ENCODE assay signal across 1 cellular context in the genomic region with DNA sequence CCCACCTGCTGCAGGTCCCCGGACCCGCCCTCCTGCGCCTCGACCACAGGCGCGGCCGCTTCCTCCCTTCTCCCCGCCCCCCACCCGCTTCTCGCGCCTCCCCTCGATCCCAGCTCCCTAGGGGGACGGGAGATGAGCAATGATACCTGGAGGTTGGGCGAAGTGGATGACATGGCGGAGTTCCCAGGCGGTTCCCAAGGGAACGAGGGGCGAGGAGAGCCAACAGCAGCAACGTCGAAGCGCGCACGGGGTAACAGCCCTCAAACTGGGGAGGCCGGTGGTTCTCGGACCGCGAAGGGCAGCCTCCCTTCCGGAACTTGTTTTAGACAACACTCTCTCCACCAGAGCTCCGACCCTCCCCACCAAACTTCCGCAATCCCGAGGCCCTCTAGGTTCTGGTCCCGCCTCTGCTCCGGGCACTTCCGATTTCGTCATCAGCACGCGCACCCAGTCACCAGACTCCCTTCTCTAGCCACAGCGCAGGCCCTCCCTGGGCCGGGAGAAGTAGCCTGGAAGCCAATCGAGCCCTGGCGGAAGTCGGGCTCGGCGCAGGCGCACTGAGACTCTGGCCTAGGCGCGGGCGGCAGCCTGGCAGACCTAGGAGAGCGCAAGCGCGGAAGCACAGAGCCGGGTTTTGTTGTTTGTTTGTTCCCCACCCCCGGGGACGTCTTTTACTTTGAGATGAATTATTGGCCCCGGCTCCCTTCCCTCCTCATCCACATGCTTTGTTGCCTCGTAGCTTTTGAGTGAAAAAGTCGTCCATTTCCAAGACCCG.
TF ChIP-seq lines count a peak whose summit lies in the region.

A gene (minus strand): TSS at position 390 of the 775 bp plus-strand sequence. CDS start 217 bp downstream, at position 173.

TF ChIP-seq in K562, 482 proteins besides CTCF, POLR2A, EP300 and RAD21 (continued from another document and continues in another):
- TF ChIP-seq, protein P1, sequence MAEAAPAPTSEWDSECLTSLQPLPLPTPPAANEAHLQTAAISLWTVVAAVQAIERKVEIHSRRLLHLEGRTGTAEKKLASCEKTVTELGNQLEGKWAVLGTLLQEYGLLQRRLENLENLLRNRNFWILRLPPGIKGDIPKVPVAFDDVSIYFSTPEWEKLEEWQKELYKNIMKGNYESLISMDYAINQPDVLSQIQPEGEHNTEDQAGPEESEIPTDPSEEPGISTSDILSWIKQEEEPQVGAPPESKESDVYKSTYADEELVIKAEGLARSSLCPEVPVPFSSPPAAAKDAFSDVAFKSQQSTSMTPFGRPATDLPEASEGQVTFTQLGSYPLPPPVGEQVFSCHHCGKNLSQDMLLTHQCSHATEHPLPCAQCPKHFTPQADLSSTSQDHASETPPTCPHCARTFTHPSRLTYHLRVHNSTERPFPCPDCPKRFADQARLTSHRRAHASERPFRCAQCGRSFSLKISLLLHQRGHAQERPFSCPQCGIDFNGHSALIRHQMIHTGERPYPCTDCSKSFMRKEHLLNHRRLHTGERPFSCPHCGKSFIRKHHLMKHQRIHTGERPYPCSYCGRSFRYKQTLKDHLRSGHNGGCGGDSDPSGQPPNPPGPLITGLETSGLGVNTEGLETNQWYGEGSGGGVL (CRISPR knock-in tag; IDR thresholded peaks at IDR 0.05), result no peak
- no peak for TF ChIP-seq BRD9 (IDR thresholded peaks at IDR 0.05; ENCODE audit: low read depth, partially characterized antibody)
- no peak for TF ChIP-seq ZBED1 (IDR thresholded peaks at IDR 0.05)
- 0 out of 2 replicates have a peak, but pooled peaks have one; percentile 12 for TF ChIP-seq ZBTB17 (CRISPR knock-in tag; IDR thresholded peaks at IDR 0.05)
- peak; percentile 61; the same call in 1 of the 2 replicates for TF ChIP-seq L3MBTL2 (IDR thresholded peaks at IDR 0.05)
- peak; percentile 76 for TF ChIP-seq CEBPG (CRISPR knock-in tag; IDR thresholded peaks at IDR 0.05)
- peak; percentile 76 to 94 for TF ChIP-seq CEBPG (tag; conservative IDR thresholded peaks at IDR 0.05 in 1 of 2, IDR thresholded peaks at IDR 0.05 in 1 of 2)
- TF ChIP-seq NFYB (IDR thresholded peaks at IDR 0.05; ENCODE audit: extremely low read depth, insufficient read length), result peak; percentile 55
- peak; percentile 77 for TF ChIP-seq ATF1 (CRISPR knock-in tag; IDR thresholded peaks at IDR 0.05)
- peak; percentile 98 for TF ChIP-seq ATF1 (tag; IDR thresholded peaks at IDR 0.05)
- TF ChIP-seq RBFOX2 (IDR thresholded peaks at IDR 0.05; ENCODE audit: low read depth, low read length), result peak; percentile 93
- TF ChIP-seq EP400 (IDR thresholded peaks at IDR 0.05), result peak; percentile 75
- TF ChIP-seq FOXA1 (IDR thresholded peaks at IDR 0.05; ENCODE audit: borderline replicate concordance), result no peak
- peak; percentile 33; the same call in 1 of the 2 replicates for TF ChIP-seq GATAD2B (IDR thresholded peaks at IDR 0.05; ENCODE audit: borderline replicate concordance)
- TF ChIP-seq SIX5 (IDR thresholded peaks at IDR 0.05; ENCODE audit: borderline replicate concordance in 1 of 2, insufficient read depth in 1 of 2, low read depth in 1 of 2, low read length in 2 of 2), result peak; percentile 46 to 64; a peak in 3 of 4 replicates
- peak; percentile 76 for TF ChIP-seq RBBP5 (IDR thresholded peaks at IDR 0.05; ENCODE audit: borderline replicate concordance, insufficient read depth, low read length, poor library complexity, severe bottlenecking)
- no peak for TF ChIP-seq ZFPM2 (CRISPR knock-in tag; IDR thresholded peaks at IDR 0.05)
- peak; percentile 99 for TF ChIP-seq CREM (IDR thresholded peaks at IDR 0.05; ENCODE audit: low read depth)
- peak; percentile 86 for TF ChIP-seq C11orf30 (IDR thresholded peaks at IDR 0.05; ENCODE audit: low read depth)
- peak; percentile 52 for TF ChIP-seq TBP (optimal IDR thresholded peaks at IDR 0.05; ENCODE audit: low read depth, low read length)
- peak; percentile 86 for TF ChIP-seq SUPT5H (IDR thresholded peaks at IDR 0.05)
- TF ChIP-seq PHF20 (IDR thresholded peaks at IDR 0.05; ENCODE audit: partially characterized antibody), result peak; percentile 90
- no peak for TF ChIP-seq KAT2B (IDR thresholded peaks at IDR 0.05; ENCODE audit: low read depth, low read length)
- no peak for TF ChIP-seq MCM3 (IDR thresholded peaks at IDR 0.05)
- no peak for TF ChIP-seq FOXK1 (CRISPR knock-in tag; IDR thresholded peaks at IDR 0.05; ENCODE audit: borderline replicate concordance)
- peak; percentile 96 for TF ChIP-seq SP1 (CRISPR knock-in tag; IDR thresholded peaks at IDR 0.05)
- 0 out of 2 replicates have a peak, but pooled peaks have one; percentile 26 for TF ChIP-seq FOXJ2 (tag; IDR thresholded peaks at IDR 0.05)
- TF ChIP-seq, protein P2, sequence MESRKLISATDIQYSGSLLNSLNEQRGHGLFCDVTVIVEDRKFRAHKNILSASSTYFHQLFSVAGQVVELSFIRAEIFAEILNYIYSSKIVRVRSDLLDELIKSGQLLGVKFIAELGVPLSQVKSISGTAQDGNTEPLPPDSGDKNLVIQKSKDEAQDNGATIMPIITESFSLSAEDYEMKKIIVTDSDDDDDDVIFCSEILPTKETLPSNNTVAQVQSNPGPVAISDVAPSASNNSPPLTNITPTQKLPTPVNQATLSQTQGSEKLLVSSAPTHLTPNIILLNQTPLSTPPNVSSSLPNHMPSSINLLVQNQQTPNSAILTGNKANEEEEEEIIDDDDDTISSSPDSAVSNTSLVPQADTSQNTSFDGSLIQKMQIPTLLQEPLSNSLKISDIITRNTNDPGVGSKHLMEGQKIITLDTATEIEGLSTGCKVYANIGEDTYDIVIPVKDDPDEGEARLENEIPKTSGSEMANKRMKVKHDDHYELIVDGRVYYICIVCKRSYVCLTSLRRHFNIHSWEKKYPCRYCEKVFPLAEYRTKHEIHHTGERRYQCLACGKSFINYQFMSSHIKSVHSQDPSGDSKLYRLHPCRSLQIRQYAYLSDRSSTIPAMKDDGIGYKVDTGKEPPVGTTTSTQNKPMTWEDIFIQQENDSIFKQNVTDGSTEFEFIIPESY (CRISPR knock-in tag; IDR thresholded peaks at IDR 0.05), result no peak
- peak; percentile 88 for TF ChIP-seq CEBPB (tag; IDR thresholded peaks at IDR 0.05)
- peak in 1 of 3 experiments; percentile 35 for TF ChIP-seq YY1 (IDR thresholded peaks at IDR 0.05; ENCODE audit: borderline replicate concordance in 1 of 3, control insufficient read depth in 1 of 3, extremely low read depth in 1 of 3, insufficient read depth in 3 of 3, insufficient read length in 1 of 3, insufficient replicate concordance in 2 of 3, low read depth in 1 of 3, low read length in 2 of 3)
- TF ChIP-seq, protein P3, sequence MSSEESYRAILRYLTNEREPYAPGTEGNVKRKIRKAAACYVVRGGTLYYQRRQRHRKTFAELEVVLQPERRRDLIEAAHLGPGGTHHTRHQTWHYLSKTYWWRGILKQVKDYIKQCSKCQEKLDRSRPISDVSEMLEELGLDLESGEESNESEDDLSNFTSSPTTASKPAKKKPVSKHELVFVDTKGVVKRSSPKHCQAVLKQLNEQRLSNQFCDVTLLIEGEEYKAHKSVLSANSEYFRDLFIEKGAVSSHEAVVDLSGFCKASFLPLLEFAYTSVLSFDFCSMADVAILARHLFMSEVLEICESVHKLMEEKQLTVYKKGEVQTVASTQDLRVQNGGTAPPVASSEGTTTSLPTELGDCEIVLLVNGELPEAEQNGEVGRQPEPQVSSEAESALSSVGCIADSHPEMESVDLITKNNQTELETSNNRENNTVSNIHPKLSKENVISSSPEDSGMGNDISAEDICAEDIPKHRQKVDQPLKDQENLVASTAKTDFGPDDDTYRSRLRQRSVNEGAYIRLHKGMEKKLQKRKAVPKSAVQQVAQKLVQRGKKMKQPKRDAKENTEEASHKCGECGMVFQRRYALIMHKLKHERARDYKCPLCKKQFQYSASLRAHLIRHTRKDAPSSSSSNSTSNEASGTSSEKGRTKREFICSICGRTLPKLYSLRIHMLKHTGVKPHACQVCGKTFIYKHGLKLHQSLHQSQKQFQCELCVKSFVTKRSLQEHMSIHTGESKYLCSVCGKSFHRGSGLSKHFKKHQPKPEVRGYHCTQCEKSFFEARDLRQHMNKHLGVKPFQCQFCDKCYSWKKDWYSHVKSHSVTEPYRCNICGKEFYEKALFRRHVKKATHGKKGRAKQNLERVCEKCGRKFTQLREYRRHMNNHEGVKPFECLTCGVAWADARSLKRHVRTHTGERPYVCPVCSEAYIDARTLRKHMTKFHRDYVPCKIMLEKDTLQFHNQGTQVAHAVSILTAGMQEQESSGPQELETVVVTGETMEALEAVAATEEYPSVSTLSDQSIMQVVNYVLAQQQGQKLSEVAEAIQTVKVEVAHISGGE (CRISPR knock-in tag; IDR thresholded peaks at IDR 0.05), result peak; percentile 28 to 96 (median 68); a peak in 5 of 6 replicates
- peak; percentile 78 for TF ChIP-seq MEIS2 (IDR thresholded peaks at IDR 0.05; ENCODE audit: partially characterized antibody)
- no peak for TF ChIP-seq SAFB (IDR thresholded peaks at IDR 0.05; ENCODE audit: borderline replicate concordance, low read depth, low read length)
- TF ChIP-seq, protein P4, sequence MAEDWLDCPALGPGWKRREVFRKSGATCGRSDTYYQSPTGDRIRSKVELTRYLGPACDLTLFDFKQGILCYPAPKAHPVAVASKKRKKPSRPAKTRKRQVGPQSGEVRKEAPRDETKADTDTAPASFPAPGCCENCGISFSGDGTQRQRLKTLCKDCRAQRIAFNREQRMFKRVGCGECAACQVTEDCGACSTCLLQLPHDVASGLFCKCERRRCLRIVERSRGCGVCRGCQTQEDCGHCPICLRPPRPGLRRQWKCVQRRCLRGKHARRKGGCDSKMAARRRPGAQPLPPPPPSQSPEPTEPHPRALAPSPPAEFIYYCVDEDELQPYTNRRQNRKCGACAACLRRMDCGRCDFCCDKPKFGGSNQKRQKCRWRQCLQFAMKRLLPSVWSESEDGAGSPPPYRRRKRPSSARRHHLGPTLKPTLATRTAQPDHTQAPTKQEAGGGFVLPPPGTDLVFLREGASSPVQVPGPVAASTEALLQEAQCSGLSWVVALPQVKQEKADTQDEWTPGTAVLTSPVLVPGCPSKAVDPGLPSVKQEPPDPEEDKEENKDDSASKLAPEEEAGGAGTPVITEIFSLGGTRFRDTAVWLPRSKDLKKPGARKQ (CRISPR knock-in tag; IDR thresholded peaks at IDR 0.05), result no peak
- TF ChIP-seq, protein P5, sequence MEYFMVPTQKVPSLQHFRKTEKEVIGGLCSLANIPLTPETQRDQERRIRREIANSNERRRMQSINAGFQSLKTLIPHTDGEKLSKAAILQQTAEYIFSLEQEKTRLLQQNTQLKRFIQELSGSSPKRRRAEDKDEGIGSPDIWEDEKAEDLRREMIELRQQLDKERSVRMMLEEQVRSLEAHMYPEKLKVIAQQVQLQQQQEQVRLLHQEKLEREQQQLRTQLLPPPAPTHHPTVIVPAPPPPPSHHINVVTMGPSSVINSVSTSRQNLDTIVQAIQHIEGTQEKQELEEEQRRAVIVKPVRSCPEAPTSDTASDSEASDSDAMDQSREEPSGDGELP (CRISPR knock-in tag; IDR thresholded peaks at IDR 0.05; ENCODE audit: borderline replicate concordance), result peak; percentile 76; the same call in 1 of the 2 replicates
- TF ChIP-seq, protein P6, sequence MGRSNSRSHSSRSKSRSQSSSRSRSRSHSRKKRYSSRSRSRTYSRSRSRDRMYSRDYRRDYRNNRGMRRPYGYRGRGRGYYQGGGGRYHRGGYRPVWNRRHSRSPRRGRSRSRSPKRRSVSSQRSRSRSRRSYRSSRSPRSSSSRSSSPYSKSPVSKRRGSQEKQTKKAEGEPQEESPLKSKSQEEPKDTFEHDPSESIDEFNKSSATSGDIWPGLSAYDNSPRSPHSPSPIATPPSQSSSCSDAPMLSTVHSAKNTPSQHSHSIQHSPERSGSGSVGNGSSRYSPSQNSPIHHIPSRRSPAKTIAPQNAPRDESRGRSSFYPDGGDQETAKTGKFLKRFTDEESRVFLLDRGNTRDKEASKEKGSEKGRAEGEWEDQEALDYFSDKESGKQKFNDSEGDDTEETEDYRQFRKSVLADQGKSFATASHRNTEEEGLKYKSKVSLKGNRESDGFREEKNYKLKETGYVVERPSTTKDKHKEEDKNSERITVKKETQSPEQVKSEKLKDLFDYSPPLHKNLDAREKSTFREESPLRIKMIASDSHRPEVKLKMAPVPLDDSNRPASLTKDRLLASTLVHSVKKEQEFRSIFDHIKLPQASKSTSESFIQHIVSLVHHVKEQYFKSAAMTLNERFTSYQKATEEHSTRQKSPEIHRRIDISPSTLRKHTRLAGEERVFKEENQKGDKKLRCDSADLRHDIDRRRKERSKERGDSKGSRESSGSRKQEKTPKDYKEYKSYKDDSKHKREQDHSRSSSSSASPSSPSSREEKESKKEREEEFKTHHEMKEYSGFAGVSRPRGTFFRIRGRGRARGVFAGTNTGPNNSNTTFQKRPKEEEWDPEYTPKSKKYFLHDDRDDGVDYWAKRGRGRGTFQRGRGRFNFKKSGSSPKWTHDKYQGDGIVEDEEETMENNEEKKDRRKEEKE (IDR thresholded peaks at IDR 0.05; ENCODE audit: borderline replicate concordance in 1 of 2, control insufficient read depth in 1 of 2, low read depth in 2 of 2, low read length in 1 of 2), result no peak
- TF ChIP-seq, protein P7, sequence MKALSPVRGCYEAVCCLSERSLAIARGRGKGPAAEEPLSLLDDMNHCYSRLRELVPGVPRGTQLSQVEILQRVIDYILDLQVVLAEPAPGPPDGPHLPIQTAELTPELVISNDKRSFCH (CRISPR knock-in tag; IDR thresholded peaks at IDR 0.05), result no peak
- TF ChIP-seq, protein P7 (tag; IDR thresholded peaks at IDR 0.05), result 0 out of 2 replicates have a peak, but pooled peaks have one; percentile 26
- TF ChIP-seq, protein P8, sequence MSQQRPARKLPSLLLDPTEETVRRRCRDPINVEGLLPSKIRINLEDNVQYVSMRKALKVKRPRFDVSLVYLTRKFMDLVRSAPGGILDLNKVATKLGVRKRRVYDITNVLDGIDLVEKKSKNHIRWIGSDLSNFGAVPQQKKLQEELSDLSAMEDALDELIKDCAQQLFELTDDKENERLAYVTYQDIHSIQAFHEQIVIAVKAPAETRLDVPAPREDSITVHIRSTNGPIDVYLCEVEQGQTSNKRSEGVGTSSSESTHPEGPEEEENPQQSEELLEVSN (IDR thresholded peaks at IDR 0.05; ENCODE audit: borderline replicate concordance in 1 of 2, extremely low read depth in 1 of 2, insufficient read depth in 1 of 2, insufficient read length in 1 of 2, low read depth in 1 of 2, low read length in 1 of 2, poor library complexity in 1 of 2, severe bottlenecking in 1 of 2), result peak in 1 of 2 experiments; percentile 20
- peak; percentile 92 for TF ChIP-seq POU5F1 (IDR thresholded peaks at IDR 0.05; ENCODE audit: borderline replicate concordance, low read depth, low read length, partially characterized antibody)
- peak; percentile 99 for TF ChIP-seq ELF2 (CRISPR knock-in tag; IDR thresholded peaks at IDR 0.05)
